ENCODE assay signal across 8 cellular contexts in genomic region chr2:108662207-108662612, GRCh38. TPM values are rescaled to one million over a fixed set of nuclear protein-coding genes. Genes with fewer than 3 reads are reported as not detected.
DNase-seq lines count a peak whose midpoint lies in the region; ATAC-seq, FAIRE-seq and TF ChIP-seq lines count a peak whose summit lies in the region.
"Not testable (repeated sequence)": the region's sequence is repeated elsewhere in the genome, so short reads cannot be mapped to it uniquely, and the experiment has no call there.

No MANE protein-coding gene starts in this region.

- not testable (repeated sequence) for H3K27me3 Mint-ChIP-seq in HFFc6 (ENCODE audit: insufficient read depth); osteocyte (ENCODE audit: unreplicated experiment)

- H3K9me3 ChIP-seq in A673 (ENCODE audit: low read depth, low read length, poor library complexity, severe bottlenecking); SJSA1 (replicated peaks); right atrium auricular region: not testable (repeated sequence)

- H3K4me1 ChIP-seq in A673 (ENCODE audit: insufficient read depth, low read length, poor library complexity, severe bottlenecking); SJSA1 (replicated peaks): not testable (repeated sequence)
- peaks cover 0 to 14% of the 10 kb centered on the region in 2 donors for H3K4me1 ChIP-seq in right atrium auricular region

- intact Hi-C loops in A673 (cut with micrococcal nuclease; ENCODE audit: unreplicated experiment): not testable (repeated sequence)

- TF ChIP-seq CTCF in A673 (conservative IDR thresholded peaks at IDR 0.05; ENCODE audit: low read depth, low read length); HFFc6 (IDR thresholded peaks at IDR 0.05); bronchial epithelial cell (IDR thresholded peaks at IDR 0.05; ENCODE audit: insufficient read depth, low read length, severe bottlenecking); right atrium auricular region (IDR thresholded peaks at IDR 0.05); osteocyte (IDR thresholded peaks at IDR 0.05): not testable (repeated sequence)

- not testable (repeated sequence) for H3K36me3 Mint-ChIP-seq in HFFc6 (ENCODE audit: low read depth); osteocyte (ENCODE audit: unreplicated experiment)

- POLR2A ChIA-PET in A673 (lab: Charles Lee; ENCODE audit: low non-redundant PET): not testable (repeated sequence)

- ATAC-seq in GM18907 (IDR thresholded peaks at IDR 0.05; ENCODE audit: unreplicated experiment) (peak; percentile 94), HG03457 (IDR thresholded peaks at IDR 0.05; ENCODE audit: unreplicated experiment) (peak; percentile 93)

- not testable (repeated sequence) for H3K9me3 Mint-ChIP-seq in HFFc6; osteocyte (ENCODE audit: unreplicated experiment)

- not testable (repeated sequence) for BruUV-seq in A673 (replicated peaks; lab: Mats Ljungman, UMichigan)

- not testable (repeated sequence) for H3K27me3 ChIP-seq in A673 (replicated peaks; ENCODE audit: insufficient read depth, low read depth, low read length, poor library complexity); SJSA1 (replicated peaks); bronchial epithelial cell (ENCODE audit: control insufficient read depth, insufficient read depth, low read length); right atrium auricular region

- H3K27ac Mint-ChIP-seq in HFFc6 (peak overlapping the region; percentile 82), osteocyte (ENCODE audit: unreplicated experiment) (peak overlapping the region; percentile 92)

- peak overlapping the region; percentile 41 for H3K4me3 Mint-ChIP-seq in HFFc6
- H3K4me3 Mint-ChIP-seq in osteocyte (ENCODE audit: unreplicated experiment): not testable (repeated sequence)

- DNase-seq in A673 (ENCODE audit: low spot score) (peak; percentile 57), HFFc6 (peak; percentile 85), SJSA1 (ENCODE audit: low read depth in 1 of 2, low spot score in 2 of 2) (peak; percentile 69 to 83), bronchial epithelial cell (ENCODE audit: low read depth) (peak; percentile 73)
- not testable (repeated sequence) for DNase-seq in right atrium auricular region (ENCODE audit: low spot score); osteocyte (ENCODE audit: extremely low spot score, unreplicated experiment)

- not testable (repeated sequence) for H3K27ac ChIP-seq in A673 (ENCODE audit: low read depth, low read length, poor library complexity, severe bottlenecking)
- H3K27ac ChIP-seq in SJSA1 (0 out of 2 replicates have a peak overlapping the region, but pooled peaks have one; percentile 13), right atrium auricular region (peak overlapping the region; percentile 80 to 93)

- not testable (repeated sequence) for H3K36me3 ChIP-seq in A673 (ENCODE audit: insufficient read depth, low read length, poor library complexity, severe bottlenecking); SJSA1; bronchial epithelial cell (ENCODE audit: control insufficient read depth, insufficient read depth, low read length); right atrium auricular region

- not testable (repeated sequence) for H3K4me3 ChIP-seq in A673 (ENCODE audit: low read depth, low read length, poor library complexity, severe bottlenecking); SJSA1; bronchial epithelial cell (ENCODE audit: low read depth, low read length); right atrium auricular region

- H3K4me1 Mint-ChIP-seq in HFFc6 (ENCODE audit: low read depth): peaks cover 30% of the 10 kb centered on the region
- H3K4me1 Mint-ChIP-seq in osteocyte (ENCODE audit: unreplicated experiment): peaks cover 19% of the 10 kb centered on the region

- FAIRE-seq in bronchial epithelial cell (lab: Jason Lieb, UNC): not testable (repeated sequence)

- CTCF ChIA-PET in A673 (lab: Charles Lee): not testable (repeated sequence)

RNA-seq across cellular contexts. Expression of gene RANBP2, which starts 57.1 kb away (rescaled TPM):
- total RNA-seq in A673 (2021) (78.2 and 92.3 TPM in 2 replicates), bronchial epithelial cell (48.7 and 56.1 TPM in 2 replicates), right atrium auricular region (10 to 100 TPM; 45.8 to 52.4 TPM), osteocyte (52.8 and 58.6 TPM in 2 replicates)
- 10 to 100 TPM; 48.3 to 69.4 (median 59.8) TPM for total RNA-seq in HFFc6 (2021; fragmentation: NEBNext Ultra II Directional; extraction: Animal tissue kit (Norgen Biotek cat#: 25700))
- 44.6 and 64.2 TPM in 2 replicates for total RNA-seq in SJSA1 (2014; rRNA removed; shearing (Covaris generic))
